24 cellular contexts compared by ENCODE assay signal in the genomic region with DNA sequence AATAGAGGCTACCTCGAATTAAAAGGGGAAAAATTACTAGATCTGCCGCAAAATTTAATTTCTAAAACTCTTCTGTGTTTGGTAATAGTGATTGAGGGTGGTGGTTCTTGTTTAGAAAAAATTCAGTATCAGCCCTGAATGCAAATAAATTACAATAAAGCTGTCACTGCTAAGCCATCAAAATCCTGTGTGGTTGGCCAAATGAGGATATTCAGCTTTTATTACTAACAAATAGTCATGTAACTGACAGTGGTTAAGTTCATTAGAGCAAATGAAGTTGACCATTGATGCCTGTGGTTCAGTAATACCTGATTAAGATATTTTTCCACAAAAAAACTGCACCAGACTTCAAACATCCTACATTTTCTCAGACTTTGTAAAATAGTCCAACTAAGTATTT.
"Had no signal": no experiment of that assay in that cellular context is flagged by ENCODE, and none has a peak within 500 bp of the region (broad histone marks: within the 10 kb centered on the region; RNA-seq: fewer than 3 reads in every experiment).

No MANE protein-coding gene starts in this region.

- ATAC-seq: effector memory CD8-positive, alpha-beta T cell; left colon; left ventricle myocardium superior; sciatic nerve; stimulated activated naive B cell treated with anti-CD40 and anti-IgM and Interleukin-4, amounts not matched to agents 10 μg/mL and 1 μg/mL and 100 μg/mL, for 72 hours; stimulated activated naive CD8-positive, alpha-beta T cell treated with anti-CD3 and anti-CD28 coated beads, Interleukin-15, amount 100 ng/mL, for 72 hours had no signal

- H3K9me3 ChIP-seq: esophagus muscularis mucosa, neutrophil, psoas muscle, testis, tibial nerve had no signal

- H3K4me3 Mint-ChIP-seq: dendritic cell treated with granulocyte-macrophage colony-stimulating factor and Interleukin-4, amounts not matched to agents 40 ng/mL and 50 ng/mL, for 4 days; effector memory CD8-positive, alpha-beta T cell; nephron progenitor cell; stimulated activated naive B cell treated with anti-CD40 and anti-IgM and Interleukin-4, amounts not matched to agents 10 μg/mL and 1 μg/mL and 100 μg/mL, for 72 hours; stimulated activated naive CD8-positive, alpha-beta T cell treated with anti-CD3 and anti-CD28 coated beads, Interleukin-15, amount 100 ng/mL, for 72 hours had no signal

- H3K27me3 Mint-ChIP-seq: dendritic cell treated with granulocyte-macrophage colony-stimulating factor and Interleukin-4, amounts not matched to agents 40 ng/mL and 50 ng/mL, for 4 days; effector memory CD8-positive, alpha-beta T cell; naive B cell; stimulated activated naive B cell treated with anti-CD40 and anti-IgM and Interleukin-4, amounts not matched to agents 10 μg/mL and 1 μg/mL and 100 μg/mL, for 72 hours; stimulated activated naive CD8-positive, alpha-beta T cell treated with anti-CD3 and anti-CD28 coated beads, Interleukin-15, amount 100 ng/mL, for 72 hours had no signal

- H3K27me3 ChIP-seq: esophagus muscularis mucosa, foreskin keratinocyte, hepatocyte, neutrophil, testis, tibial nerve had no signal

- H3K27ac ChIP-seq: epithelial cell of prostate, foreskin keratinocyte, hepatocyte, neutrophil, testis, tibial nerve had no signal

- H3K4me1 ChIP-seq: testis had no signal

- H3K27ac Mint-ChIP-seq: dendritic cell treated with granulocyte-macrophage colony-stimulating factor and Interleukin-4, amounts not matched to agents 40 ng/mL and 50 ng/mL, for 4 days; effector memory CD8-positive, alpha-beta T cell; stimulated activated naive B cell treated with anti-CD40 and anti-IgM and Interleukin-4, amounts not matched to agents 10 μg/mL and 1 μg/mL and 100 μg/mL, for 72 hours; stimulated activated naive CD8-positive, alpha-beta T cell treated with anti-CD3 and anti-CD28 coated beads, Interleukin-15, amount 100 ng/mL, for 72 hours had no signal

- H3K4me3 ChIP-seq: hepatocyte, lung, psoas muscle, testis, tibial nerve had no signal

- H3K9me3 Mint-ChIP-seq: dendritic cell treated with granulocyte-macrophage colony-stimulating factor and Interleukin-4, amounts not matched to agents 40 ng/mL and 50 ng/mL, for 4 days; effector memory CD8-positive, alpha-beta T cell; naive B cell; stimulated activated naive CD8-positive, alpha-beta T cell treated with anti-CD3 and anti-CD28 coated beads, Interleukin-15, amount 100 ng/mL, for 72 hours had no signal

- DNase-seq: effector memory CD8-positive, alpha-beta T cell; kidney; left colon; left ventricle myocardium superior; mesenchymal stem cell; midbrain; naive B cell; nephron progenitor cell; psoas muscle; retina; stimulated activated CD4-positive, alpha-beta T cell treated with anti-CD3 and anti-CD28 coated beads, Interleukin-2, amount 100 ng/mL, for 24 hours; stimulated activated CD4-positive, alpha-beta T cell treated with anti-CD3 and anti-CD28 coated beads, Interleukin-4, amount 100 ng/mL, for 4 hours; stimulated activated naive B cell treated with anti-CD40 and anti-IgM and Interleukin-4, amounts not matched to agents 10 μg/mL and 1 μg/mL and 100 μg/mL, for 72 hours; stimulated activated naive CD8-positive, alpha-beta T cell treated with anti-CD3 and anti-CD28 coated beads, Interleukin-15, amount 100 ng/mL, for 72 hours; testis had no signal

- H3K36me3 Mint-ChIP-seq: naive B cell had no signal

- H3K4me2 ChIP-seq: hepatocyte had no signal

- H2AFZ ChIP-seq: hepatocyte had no signal
